ENCODE assay signal across 1 cellular context in the genomic region with DNA sequence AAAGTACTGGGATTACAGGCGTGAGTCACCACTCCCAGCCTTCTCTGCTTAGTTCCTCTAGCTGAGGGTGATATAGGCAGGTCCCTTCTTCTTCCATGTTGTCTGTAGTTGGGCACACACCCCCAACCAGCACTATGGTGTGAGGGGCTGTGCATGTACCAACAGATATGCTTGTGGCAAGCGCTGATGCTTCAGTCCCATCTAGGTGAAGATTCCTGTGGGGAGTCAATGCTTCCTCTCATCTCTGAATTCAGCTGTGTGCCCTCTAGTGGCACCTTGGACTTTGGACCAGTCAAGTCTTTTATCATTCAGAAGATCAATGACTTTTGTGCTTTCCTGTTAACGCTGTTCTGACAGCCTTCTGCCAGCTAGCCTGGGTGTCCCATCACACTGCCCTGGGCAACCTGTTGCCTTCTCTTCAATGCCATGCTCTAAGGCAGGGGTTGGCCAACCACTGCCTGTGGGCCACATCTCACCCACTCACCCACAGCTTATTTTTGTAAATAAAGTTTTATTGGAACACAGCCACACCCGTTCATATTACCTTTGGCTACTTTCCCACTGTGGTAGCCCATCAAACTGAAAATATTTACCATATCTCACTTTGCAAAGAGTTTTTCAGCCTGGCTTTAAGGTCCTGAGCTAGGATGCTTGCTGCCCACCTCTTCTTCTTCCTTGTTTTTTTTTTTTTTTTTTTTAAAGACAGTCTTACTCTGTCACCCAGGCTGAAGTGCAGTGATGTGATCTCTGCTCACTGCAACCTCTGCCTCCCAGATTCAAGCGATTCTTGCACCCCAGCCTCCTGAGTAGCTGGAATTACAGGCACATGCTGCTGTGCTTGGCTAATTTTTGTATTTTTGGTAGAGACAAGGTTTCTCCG.
TF ChIP-seq lines count a peak whose summit lies in the region.

No MANE protein-coding gene starts in this region.

TF ChIP-seq in H1, 55 proteins besides CTCF, POLR2A, EP300 and RAD21:
- TF ChIP-seq SRF (IDR thresholded peaks at IDR 0.05; ENCODE audit: low read depth, low read length) (no peak), POLR2AphosphoS5 (IDR thresholded peaks at IDR 0.05; ENCODE audit: low read depth, low read length) (no peak), TBP (IDR thresholded peaks at IDR 0.05; ENCODE audit: low read depth, low read length) (no peak), CREB1 (IDR thresholded peaks at IDR 0.05) (no peak), SUZ12 (IDR thresholded peaks at IDR 0.05; ENCODE audit: low read length) (no peak), SIN3A (conservative IDR thresholded peaks at IDR 0.05 in 1 of 2, IDR thresholded peaks at IDR 0.05 in 1 of 2; ENCODE audit: low read depth in 1 of 2, low read length in 2 of 2) (no peak), CTBP2 (IDR thresholded peaks at IDR 0.05; ENCODE audit: borderline replicate concordance, insufficient read depth, insufficient read length, low read length) (no peak), TAF7 (optimal IDR thresholded peaks at IDR 0.05; ENCODE audit: borderline replicate concordance, low read depth, low read length) (no peak), MAFK (IDR thresholded peaks at IDR 0.05; ENCODE audit: low read depth, low read length) (no peak), RFX5 (IDR thresholded peaks at IDR 0.05; ENCODE audit: borderline replicate concordance, low read depth, low read length) (no peak), NRF1 (IDR thresholded peaks at IDR 0.05; ENCODE audit: low read depth, low read length) (no peak)
- TF ChIP-seq, protein P1, sequence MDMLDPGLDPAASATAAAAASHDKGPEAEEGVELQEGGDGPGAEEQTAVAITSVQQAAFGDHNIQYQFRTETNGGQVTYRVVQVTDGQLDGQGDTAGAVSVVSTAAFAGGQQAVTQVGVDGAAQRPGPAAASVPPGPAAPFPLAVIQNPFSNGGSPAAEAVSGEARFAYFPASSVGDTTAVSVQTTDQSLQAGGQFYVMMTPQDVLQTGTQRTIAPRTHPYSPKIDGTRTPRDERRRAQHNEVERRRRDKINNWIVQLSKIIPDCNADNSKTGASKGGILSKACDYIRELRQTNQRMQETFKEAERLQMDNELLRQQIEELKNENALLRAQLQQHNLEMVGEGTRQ (IDR thresholded peaks at IDR 0.05; ENCODE audit: low read length): no peak
